Comparison of ENCODE assay signal across 1 cellular context in the genomic region with DNA sequence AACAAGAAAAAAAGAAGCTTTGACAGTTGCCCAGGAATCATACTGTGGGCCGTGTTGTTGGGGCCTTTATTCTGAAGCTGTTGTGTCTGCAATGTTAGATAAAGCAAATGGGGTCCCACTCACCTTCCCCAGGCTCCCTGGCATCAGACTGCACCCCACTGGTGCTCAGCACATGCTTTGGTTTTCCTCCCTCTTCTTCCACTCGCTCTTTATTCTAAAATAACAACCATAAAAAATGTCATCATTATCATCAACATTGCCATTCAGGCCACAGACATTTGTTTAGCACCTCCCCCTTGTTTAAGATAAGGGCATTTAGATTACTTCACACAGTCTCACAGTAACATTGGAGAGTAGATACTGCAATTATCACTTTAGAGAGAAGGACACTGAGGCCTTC.
A peak's percentile ranks its signal among the peaks of the same experiment; 100 is the strongest.
TF ChIP-seq lines count a peak whose summit lies in the region.

No MANE protein-coding gene starts in this region.

TF ChIP-seq in HEK293, 187 proteins besides CTCF, POLR2A, EP300 and RAD21 (continued from another document):
- TF ChIP-seq ZEB2 (tag by site-specific recombination; IDR thresholded peaks at IDR 0.05): 0 out of 2 replicates have a peak, but pooled peaks have one; percentile 42
- TF ChIP-seq ZNF837 (tag by site-specific recombination; IDR thresholded peaks at IDR 0.05): no peak
- no peak for TF ChIP-seq ZNF23 (tag by site-specific recombination; IDR thresholded peaks at IDR 0.05; ENCODE audit: borderline replicate concordance)
- no peak for TF ChIP-seq GFI1B (tag by site-specific recombination; IDR thresholded peaks at IDR 0.05)
- no peak for TF ChIP-seq HOXD13 (CRISPR knock-in tag; IDR thresholded peaks at IDR 0.05; ENCODE audit: borderline replicate concordance)
- TF ChIP-seq ZNF776 (tag by site-specific recombination; IDR thresholded peaks at IDR 0.05; ENCODE audit: borderline replicate concordance): no peak
- no peak for TF ChIP-seq ZBTB7A (tag by site-specific recombination; IDR thresholded peaks at IDR 0.05; ENCODE audit: low read depth)
- TF ChIP-seq, protein P1, sequence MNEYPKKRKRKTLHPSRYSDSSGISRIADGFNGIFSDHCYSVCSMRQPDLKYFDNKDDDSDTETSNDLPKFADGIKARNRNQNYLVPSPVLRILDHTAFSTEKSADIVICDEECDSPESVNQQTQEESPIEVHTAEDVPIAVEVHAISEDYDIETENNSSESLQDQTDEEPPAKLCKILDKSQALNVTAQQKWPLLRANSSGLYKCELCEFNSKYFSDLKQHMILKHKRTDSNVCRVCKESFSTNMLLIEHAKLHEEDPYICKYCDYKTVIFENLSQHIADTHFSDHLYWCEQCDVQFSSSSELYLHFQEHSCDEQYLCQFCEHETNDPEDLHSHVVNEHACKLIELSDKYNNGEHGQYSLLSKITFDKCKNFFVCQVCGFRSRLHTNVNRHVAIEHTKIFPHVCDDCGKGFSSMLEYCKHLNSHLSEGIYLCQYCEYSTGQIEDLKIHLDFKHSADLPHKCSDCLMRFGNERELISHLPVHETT (tag by site-specific recombination; IDR thresholded peaks at IDR 0.05): no peak
- TF ChIP-seq ZNF335 (tag by site-specific recombination; conservative IDR thresholded peaks at IDR 0.05): no peak
- TF ChIP-seq, protein P2, sequence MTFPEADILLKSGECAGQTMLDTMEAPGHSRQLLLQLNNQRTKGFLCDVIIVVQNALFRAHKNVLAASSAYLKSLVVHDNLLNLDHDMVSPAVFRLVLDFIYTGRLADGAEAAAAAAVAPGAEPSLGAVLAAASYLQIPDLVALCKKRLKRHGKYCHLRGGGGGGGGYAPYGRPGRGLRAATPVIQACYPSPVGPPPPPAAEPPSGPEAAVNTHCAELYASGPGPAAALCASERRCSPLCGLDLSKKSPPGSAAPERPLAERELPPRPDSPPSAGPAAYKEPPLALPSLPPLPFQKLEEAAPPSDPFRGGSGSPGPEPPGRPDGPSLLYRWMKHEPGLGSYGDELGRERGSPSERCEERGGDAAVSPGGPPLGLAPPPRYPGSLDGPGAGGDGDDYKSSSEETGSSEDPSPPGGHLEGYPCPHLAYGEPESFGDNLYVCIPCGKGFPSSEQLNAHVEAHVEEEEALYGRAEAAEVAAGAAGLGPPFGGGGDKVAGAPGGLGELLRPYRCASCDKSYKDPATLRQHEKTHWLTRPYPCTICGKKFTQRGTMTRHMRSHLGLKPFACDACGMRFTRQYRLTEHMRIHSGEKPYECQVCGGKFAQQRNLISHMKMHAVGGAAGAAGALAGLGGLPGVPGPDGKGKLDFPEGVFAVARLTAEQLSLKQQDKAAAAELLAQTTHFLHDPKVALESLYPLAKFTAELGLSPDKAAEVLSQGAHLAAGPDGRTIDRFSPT (tag by site-specific recombination; IDR thresholded peaks at IDR 0.05): no peak
- TF ChIP-seq, protein P3, sequence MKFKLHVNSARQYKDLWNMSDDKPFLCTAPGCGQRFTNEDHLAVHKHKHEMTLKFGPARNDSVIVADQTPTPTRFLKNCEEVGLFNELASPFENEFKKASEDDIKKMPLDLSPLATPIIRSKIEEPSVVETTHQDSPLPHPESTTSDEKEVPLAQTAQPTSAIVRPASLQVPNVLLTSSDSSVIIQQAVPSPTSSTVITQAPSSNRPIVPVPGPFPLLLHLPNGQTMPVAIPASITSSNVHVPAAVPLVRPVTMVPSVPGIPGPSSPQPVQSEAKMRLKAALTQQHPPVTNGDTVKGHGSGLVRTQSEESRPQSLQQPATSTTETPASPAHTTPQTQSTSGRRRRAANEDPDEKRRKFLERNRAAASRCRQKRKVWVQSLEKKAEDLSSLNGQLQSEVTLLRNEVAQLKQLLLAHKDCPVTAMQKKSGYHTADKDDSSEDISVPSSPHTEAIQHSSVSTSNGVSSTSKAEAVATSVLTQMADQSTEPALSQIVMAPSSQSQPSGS (tag by site-specific recombination; IDR thresholded peaks at IDR 0.05; ENCODE audit: low read depth): no peak
- TF ChIP-seq ZNF341 (tag by site-specific recombination; IDR thresholded peaks at IDR 0.05; ENCODE audit: low read depth): peak; percentile 48
- no peak for TF ChIP-seq ZNF529 (tag by site-specific recombination; IDR thresholded peaks at IDR 0.05; ENCODE audit: insufficient replicate concordance)
- TF ChIP-seq TCF7L2 (IDR thresholded peaks at IDR 0.05; ENCODE audit: borderline replicate concordance, low read depth, low read length): no peak
- no peak for TF ChIP-seq ZNF571 (tag by site-specific recombination; IDR thresholded peaks at IDR 0.05)
- TF ChIP-seq, protein P4, sequence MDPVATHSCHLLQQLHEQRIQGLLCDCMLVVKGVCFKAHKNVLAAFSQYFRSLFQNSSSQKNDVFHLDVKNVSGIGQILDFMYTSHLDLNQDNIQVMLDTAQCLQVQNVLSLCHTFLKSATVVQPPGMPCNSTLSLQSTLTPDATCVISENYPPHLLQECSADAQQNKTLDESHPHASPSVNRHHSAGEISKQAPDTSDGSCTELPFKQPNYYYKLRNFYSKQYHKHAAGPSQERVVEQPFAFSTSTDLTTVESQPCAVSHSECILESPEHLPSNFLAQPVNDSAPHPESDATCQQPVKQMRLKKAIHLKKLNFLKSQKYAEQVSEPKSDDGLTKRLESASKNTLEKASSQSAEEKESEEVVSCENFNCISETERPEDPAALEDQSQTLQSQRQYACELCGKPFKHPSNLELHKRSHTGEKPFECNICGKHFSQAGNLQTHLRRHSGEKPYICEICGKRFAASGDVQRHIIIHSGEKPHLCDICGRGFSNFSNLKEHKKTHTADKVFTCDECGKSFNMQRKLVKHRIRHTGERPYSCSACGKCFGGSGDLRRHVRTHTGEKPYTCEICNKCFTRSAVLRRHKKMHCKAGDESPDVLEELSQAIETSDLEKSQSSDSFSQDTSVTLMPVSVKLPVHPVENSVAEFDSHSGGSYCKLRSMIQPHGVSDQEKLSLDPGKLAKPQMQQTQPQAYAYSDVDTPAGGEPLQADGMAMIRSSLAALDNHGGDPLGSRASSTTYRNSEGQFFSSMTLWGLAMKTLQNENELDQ (tag by site-specific recombination; IDR thresholded peaks at IDR 0.05; ENCODE audit: low read depth): no peak
- TF ChIP-seq SCRT1 (tag by site-specific recombination; IDR thresholded peaks at IDR 0.05; ENCODE audit: borderline replicate concordance): no peak
- no peak for TF ChIP-seq ZNF155 (tag by site-specific recombination; IDR thresholded peaks at IDR 0.05)
- TF ChIP-seq ZNF555 (tag by site-specific recombination; conservative IDR thresholded peaks at IDR 0.05): no peak
- peak; percentile 99 for TF ChIP-seq SP7 (tag by site-specific recombination; IDR thresholded peaks at IDR 0.05)
- TF ChIP-seq ZFP41 (tag by site-specific recombination; IDR thresholded peaks at IDR 0.05; ENCODE audit: borderline replicate concordance): no peak
- TF ChIP-seq ZNF138 (tag by site-specific recombination; IDR thresholded peaks at IDR 0.05; ENCODE audit: borderline replicate concordance): no peak
- TF ChIP-seq, protein P5, sequence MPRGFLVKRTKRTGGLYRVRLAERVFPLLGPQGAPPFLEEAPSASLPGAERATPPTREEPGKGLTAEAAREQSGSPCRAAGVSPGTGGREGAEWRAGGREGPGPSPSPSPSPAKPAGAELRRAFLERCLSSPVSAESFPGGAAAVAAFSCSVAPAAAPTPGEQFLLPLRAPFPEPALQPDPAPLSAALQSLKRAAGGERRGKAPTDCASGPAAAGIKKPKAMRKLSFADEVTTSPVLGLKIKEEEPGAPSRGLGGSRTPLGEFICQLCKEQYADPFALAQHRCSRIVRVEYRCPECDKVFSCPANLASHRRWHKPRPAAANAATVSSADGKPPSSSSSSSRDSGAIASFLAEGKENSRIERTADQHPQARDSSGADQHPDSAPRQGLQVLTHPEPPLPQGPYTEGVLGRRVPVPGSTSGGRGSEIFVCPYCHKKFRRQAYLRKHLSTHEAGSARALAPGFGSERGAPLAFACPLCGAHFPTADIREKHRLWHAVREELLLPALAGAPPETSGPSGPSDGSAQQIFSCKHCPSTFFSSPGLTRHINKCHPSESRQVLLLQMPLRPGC (tag by site-specific recombination; IDR thresholded peaks at IDR 0.05): no peak
- TF ChIP-seq PRDM1 (tag by site-specific recombination; IDR thresholded peaks at IDR 0.05): no peak
- TF ChIP-seq ZBTB20 (tag by site-specific recombination; IDR thresholded peaks at IDR 0.05): no peak
- TF ChIP-seq, protein P6, sequence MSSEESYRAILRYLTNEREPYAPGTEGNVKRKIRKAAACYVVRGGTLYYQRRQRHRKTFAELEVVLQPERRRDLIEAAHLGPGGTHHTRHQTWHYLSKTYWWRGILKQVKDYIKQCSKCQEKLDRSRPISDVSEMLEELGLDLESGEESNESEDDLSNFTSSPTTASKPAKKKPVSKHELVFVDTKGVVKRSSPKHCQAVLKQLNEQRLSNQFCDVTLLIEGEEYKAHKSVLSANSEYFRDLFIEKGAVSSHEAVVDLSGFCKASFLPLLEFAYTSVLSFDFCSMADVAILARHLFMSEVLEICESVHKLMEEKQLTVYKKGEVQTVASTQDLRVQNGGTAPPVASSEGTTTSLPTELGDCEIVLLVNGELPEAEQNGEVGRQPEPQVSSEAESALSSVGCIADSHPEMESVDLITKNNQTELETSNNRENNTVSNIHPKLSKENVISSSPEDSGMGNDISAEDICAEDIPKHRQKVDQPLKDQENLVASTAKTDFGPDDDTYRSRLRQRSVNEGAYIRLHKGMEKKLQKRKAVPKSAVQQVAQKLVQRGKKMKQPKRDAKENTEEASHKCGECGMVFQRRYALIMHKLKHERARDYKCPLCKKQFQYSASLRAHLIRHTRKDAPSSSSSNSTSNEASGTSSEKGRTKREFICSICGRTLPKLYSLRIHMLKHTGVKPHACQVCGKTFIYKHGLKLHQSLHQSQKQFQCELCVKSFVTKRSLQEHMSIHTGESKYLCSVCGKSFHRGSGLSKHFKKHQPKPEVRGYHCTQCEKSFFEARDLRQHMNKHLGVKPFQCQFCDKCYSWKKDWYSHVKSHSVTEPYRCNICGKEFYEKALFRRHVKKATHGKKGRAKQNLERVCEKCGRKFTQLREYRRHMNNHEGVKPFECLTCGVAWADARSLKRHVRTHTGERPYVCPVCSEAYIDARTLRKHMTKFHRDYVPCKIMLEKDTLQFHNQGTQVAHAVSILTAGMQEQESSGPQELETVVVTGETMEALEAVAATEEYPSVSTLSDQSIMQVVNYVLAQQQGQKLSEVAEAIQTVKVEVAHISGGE (tag by site-specific recombination; conservative IDR thresholded peaks at IDR 0.05; ENCODE audit: low read depth): no peak
- TF ChIP-seq OSR2 (tag by site-specific recombination; IDR thresholded peaks at IDR 0.05): 0 out of 2 replicates have a peak, but pooled peaks have one; percentile 32
- TF ChIP-seq, protein P7, sequence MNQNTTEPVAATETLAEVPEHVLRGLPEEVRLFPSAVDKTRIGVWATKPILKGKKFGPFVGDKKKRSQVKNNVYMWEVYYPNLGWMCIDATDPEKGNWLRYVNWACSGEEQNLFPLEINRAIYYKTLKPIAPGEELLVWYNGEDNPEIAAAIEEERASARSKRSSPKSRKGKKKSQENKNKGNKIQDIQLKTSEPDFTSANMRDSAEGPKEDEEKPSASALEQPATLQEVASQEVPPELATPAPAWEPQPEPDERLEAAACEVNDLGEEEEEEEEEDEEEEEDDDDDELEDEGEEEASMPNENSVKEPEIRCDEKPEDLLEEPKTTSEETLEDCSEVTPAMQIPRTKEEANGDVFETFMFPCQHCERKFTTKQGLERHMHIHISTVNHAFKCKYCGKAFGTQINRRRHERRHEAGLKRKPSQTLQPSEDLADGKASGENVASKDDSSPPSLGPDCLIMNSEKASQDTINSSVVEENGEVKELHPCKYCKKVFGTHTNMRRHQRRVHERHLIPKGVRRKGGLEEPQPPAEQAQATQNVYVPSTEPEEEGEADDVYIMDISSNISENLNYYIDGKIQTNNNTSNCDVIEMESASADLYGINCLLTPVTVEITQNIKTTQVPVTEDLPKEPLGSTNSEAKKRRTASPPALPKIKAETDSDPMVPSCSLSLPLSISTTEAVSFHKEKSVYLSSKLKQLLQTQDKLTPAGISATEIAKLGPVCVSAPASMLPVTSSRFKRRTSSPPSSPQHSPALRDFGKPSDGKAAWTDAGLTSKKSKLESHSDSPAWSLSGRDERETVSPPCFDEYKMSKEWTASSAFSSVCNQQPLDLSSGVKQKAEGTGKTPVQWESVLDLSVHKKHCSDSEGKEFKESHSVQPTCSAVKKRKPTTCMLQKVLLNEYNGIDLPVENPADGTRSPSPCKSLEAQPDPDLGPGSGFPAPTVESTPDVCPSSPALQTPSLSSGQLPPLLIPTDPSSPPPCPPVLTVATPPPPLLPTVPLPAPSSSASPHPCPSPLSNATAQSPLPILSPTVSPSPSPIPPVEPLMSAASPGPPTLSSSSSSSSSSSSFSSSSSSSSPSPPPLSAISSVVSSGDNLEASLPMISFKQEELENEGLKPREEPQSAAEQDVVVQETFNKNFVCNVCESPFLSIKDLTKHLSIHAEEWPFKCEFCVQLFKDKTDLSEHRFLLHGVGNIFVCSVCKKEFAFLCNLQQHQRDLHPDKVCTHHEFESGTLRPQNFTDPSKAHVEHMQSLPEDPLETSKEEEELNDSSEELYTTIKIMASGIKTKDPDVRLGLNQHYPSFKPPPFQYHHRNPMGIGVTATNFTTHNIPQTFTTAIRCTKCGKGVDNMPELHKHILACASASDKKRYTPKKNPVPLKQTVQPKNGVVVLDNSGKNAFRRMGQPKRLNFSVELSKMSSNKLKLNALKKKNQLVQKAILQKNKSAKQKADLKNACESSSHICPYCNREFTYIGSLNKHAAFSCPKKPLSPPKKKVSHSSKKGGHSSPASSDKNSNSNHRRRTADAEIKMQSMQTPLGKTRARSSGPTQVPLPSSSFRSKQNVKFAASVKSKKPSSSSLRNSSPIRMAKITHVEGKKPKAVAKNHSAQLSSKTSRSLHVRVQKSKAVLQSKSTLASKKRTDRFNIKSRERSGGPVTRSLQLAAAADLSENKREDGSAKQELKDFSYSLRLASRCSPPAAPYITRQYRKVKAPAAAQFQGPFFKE (tag by site-specific recombination; IDR thresholded peaks at IDR 0.05; ENCODE audit: borderline replicate concordance): no peak
- TF ChIP-seq KLF16 (tag by site-specific recombination; IDR thresholded peaks at IDR 0.05): no peak
- TF ChIP-seq, protein P8, sequence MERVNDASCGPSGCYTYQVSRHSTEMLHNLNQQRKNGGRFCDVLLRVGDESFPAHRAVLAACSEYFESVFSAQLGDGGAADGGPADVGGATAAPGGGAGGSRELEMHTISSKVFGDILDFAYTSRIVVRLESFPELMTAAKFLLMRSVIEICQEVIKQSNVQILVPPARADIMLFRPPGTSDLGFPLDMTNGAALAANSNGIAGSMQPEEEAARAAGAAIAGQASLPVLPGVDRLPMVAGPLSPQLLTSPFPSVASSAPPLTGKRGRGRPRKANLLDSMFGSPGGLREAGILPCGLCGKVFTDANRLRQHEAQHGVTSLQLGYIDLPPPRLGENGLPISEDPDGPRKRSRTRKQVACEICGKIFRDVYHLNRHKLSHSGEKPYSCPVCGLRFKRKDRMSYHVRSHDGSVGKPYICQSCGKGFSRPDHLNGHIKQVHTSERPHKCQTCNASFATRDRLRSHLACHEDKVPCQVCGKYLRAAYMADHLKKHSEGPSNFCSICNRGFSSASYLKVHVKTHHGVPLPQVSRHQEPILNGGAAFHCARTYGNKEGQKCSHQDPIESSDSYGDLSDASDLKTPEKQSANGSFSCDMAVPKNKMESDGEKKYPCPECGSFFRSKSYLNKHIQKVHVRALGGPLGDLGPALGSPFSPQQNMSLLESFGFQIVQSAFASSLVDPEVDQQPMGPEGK (tag by site-specific recombination; IDR thresholded peaks at IDR 0.05): no peak
TF ChIP-seq in HEK293: peak in this region for 7.
